19 cellular contexts compared by ENCODE assay signal in the genomic region with DNA sequence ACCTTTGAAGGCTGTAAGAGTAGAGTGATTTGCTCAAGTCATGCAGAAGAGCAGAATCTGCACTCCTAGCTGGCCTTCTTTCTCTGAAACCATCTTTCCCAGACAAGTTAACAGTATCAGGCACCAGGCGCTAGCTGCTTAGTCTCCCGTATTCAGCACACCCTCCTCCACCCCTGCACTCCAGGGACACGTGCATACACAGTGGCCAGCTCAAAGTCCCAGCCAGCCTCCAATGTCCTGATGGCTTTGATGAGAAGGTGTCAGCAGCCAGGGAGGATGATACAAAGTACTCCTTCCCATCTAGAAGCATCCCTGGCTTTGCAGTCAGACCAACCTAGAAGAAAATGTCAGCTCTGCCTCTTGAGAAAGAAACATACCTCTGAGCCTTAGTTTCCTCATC.
DNase-seq lines count a peak whose midpoint lies in the region; ATAC-seq and TF ChIP-seq lines count a peak whose summit lies in the region.
"Had no signal": no experiment of that assay in that cellular context is flagged by ENCODE, and none has a peak within 500 bp of the region (broad histone marks: within the 10 kb centered on the region; RNA-seq: fewer than 3 reads in every experiment).

No MANE protein-coding gene starts in this region.

- H3K4me3 Mint-ChIP-seq in activated CD8-positive, alpha-beta memory T cell treated with anti-CD3 and anti-CD28 coated beads, Interleukin-2, amount 10 ng/mL, durations not matched to agents 7 days and 5 days: no peak overlapping the region
- no peak overlapping the region for H3K4me3 Mint-ChIP-seq in T-helper 2 cell treated with Interferon-gamma antibody and Interleukin-4, amounts not matched to agents 5 μg/mL and 100 μg/mL, for 36 hours
- no peak overlapping the region for H3K4me3 Mint-ChIP-seq in mesothelial cell of epicardium
- H3K4me3 Mint-ChIP-seq: B cell; CD4-positive, CD25-positive, alpha-beta regulatory T cell; CD8-positive, alpha-beta T cell; GM23338; H9 had no signal

- no peaks in the 10 kb centered on the region for H3K9me3 ChIP-seq in right lobe of liver
- H3K9me3 ChIP-seq: BLaER1, Caco-2 had no signal

- ATAC-seq in activated CD8-positive, alpha-beta memory T cell treated with anti-CD3 and anti-CD28 coated beads, Interleukin-2, amount 10 ng/mL, durations not matched to agents 7 days and 5 days: no peak
- peak; percentile 73 for ATAC-seq in left lobe of liver
- ATAC-seq in right lobe of liver: peak; percentile 59 to 81 (median 66)
- no peak for ATAC-seq in HG03097 (IDR thresholded peaks at IDR 0.05; ENCODE audit: low FRiP score, unreplicated experiment)
- ATAC-seq: CD8-positive, alpha-beta T cell; GM23338; HCT116 had no signal

- peaks cover 0 to 25% (median 0%) of the 10 kb centered on the region in 4 donors for H3K4me1 ChIP-seq in right lobe of liver
- H3K4me1 ChIP-seq: Caco-2 had no signal

- H3K4me3 ChIP-seq in right lobe of liver: no peak overlapping the region
- H3K4me3 ChIP-seq: BLaER1, GM23338 had no signal

- CTCF ChIA-PET in activated CD8-positive, alpha-beta memory T cell treated with anti-CD3 and anti-CD28 coated beads, Interleukin-2, amount 10 ng/mL, durations not matched to agents 7 days and 5 days (lab: Charles Lee): no interaction called here

- no peaks in the 10 kb centered on the region for H3K9me3 Mint-ChIP-seq in activated CD8-positive, alpha-beta memory T cell treated with anti-CD3 and anti-CD28 coated beads, Interleukin-2, amount 10 ng/mL, durations not matched to agents 7 days and 5 days (ENCODE audit: low read depth)
- H3K9me3 Mint-ChIP-seq in T-helper 2 cell treated with Interferon-gamma antibody and Interleukin-4, amounts not matched to agents 5 μg/mL and 100 μg/mL, for 36 hours: no peaks in the 10 kb centered on the region
- H3K9me3 Mint-ChIP-seq in mesothelial cell of epicardium: no peaks in the 10 kb centered on the region
- H3K9me3 Mint-ChIP-seq: CD8-positive, alpha-beta T cell; GM23338; H9 had no signal

- TF ChIP-seq CTCF in right lobe of liver (IDR thresholded peaks at IDR 0.05): no peak
- no peak for TF ChIP-seq CTCF in mesothelial cell of epicardium (IDR thresholded peaks at IDR 0.05; ENCODE audit: unreplicated experiment)

- intact Hi-C loops in right lobe of liver (cut with DNase I): no loop called here

- H3K27me3 ChIP-seq in right lobe of liver: no peaks in the 10 kb centered on the region
- H3K27me3 ChIP-seq: BLaER1 had no signal

- peak; percentile 15 for DNase-seq in activated CD8-positive, alpha-beta memory T cell treated with anti-CD3 and anti-CD28 coated beads, Interleukin-2, amount 10 ng/mL, durations not matched to agents 7 days and 5 days
- DNase-seq in activated CD8-positive, alpha-beta memory T cell treated with anti-CD3 and anti-CD28 coated beads, Interleukin-2, amount 50 U/mL, for 48 hours: no peak
- DNase-seq in left lobe of liver (ENCODE audit: low spot score) (peak; percentile 87), right lobe of liver (peak in 2 of 3 donors; percentile 35 to 83), mesothelial cell of epicardium (ENCODE audit: low spot score in 2 of 2, unreplicated experiment in 2 of 2) (no peak)
- no peak for DNase-seq in T-helper 2 cell treated with Interferon-gamma antibody and Interleukin-4, amounts not matched to agents 5 μg/mL and 100 μg/mL, for 36 hours (ENCODE audit: low spot score)
- DNase-seq: Caco-2; CD4-positive, CD25-positive, alpha-beta regulatory T cell; DMS153; DND-41; H9 had no signal

- H3K36me3 ChIP-seq in right lobe of liver: no peaks in the 10 kb centered on the region
- H3K36me3 ChIP-seq: BLaER1 had no signal

- H3K36me3 Mint-ChIP-seq in activated CD8-positive, alpha-beta memory T cell treated with anti-CD3 and anti-CD28 coated beads, Interleukin-2, amount 10 ng/mL, durations not matched to agents 7 days and 5 days: no peaks in the 10 kb centered on the region
- H3K36me3 Mint-ChIP-seq in T-helper 2 cell treated with Interferon-gamma antibody and Interleukin-4, amounts not matched to agents 5 μg/mL and 100 μg/mL, for 36 hours (ENCODE audit: low read depth): no peaks in the 10 kb centered on the region
- H3K36me3 Mint-ChIP-seq in mesothelial cell of epicardium: peaks cover 9% of the 10 kb centered on the region
- H3K36me3 Mint-ChIP-seq: CD4-positive, CD25-positive, alpha-beta regulatory T cell; CD8-positive, alpha-beta T cell had no signal

- H3K27me3 Mint-ChIP-seq in activated CD8-positive, alpha-beta memory T cell treated with anti-CD3 and anti-CD28 coated beads, Interleukin-2, amount 10 ng/mL, durations not matched to agents 7 days and 5 days: peaks cover 15% of the 10 kb centered on the region
- no peaks in the 10 kb centered on the region for H3K27me3 Mint-ChIP-seq in T-helper 2 cell treated with Interferon-gamma antibody and Interleukin-4, amounts not matched to agents 5 μg/mL and 100 μg/mL, for 36 hours (ENCODE audit: low read depth)
- no peaks in the 10 kb centered on the region for H3K27me3 Mint-ChIP-seq in mesothelial cell of epicardium (ENCODE audit: low read depth)
- H3K27me3 Mint-ChIP-seq: CD4-positive, CD25-positive, alpha-beta regulatory T cell had no signal

- TF ChIP-seq POLR2A in right lobe of liver (IDR thresholded peaks at IDR 0.05): no peak

- 19% methylated on average over 3 of the region's 3 CpGs for WGBS in right lobe of liver (ENCODE audit: insufficient coverage, low coverage, low lambda C conversion rate, missing lambda C conversion rate)

- no peaks in the 10 kb centered on the region for H3K4me1 Mint-ChIP-seq in activated CD8-positive, alpha-beta memory T cell treated with anti-CD3 and anti-CD28 coated beads, Interleukin-2, amount 10 ng/mL, durations not matched to agents 7 days and 5 days
- no peaks in the 10 kb centered on the region for H3K4me1 Mint-ChIP-seq in T-helper 2 cell treated with Interferon-gamma antibody and Interleukin-4, amounts not matched to agents 5 μg/mL and 100 μg/mL, for 36 hours (ENCODE audit: low read depth)
- H3K4me1 Mint-ChIP-seq in mesothelial cell of epicardium: peaks cover 13% of the 10 kb centered on the region
- H3K4me1 Mint-ChIP-seq: B cell; CD4-positive, CD25-positive, alpha-beta regulatory T cell; GM23338 had no signal

- H3K27ac ChIP-seq in right lobe of liver: no peak overlapping the region
- H3K27ac ChIP-seq: 22Rv1, BLaER1, C4-2B had no signal

- no peak overlapping the region for H3K27ac Mint-ChIP-seq in activated CD8-positive, alpha-beta memory T cell treated with anti-CD3 and anti-CD28 coated beads, Interleukin-2, amount 10 ng/mL, durations not matched to agents 7 days and 5 days
- H3K27ac Mint-ChIP-seq in T-helper 2 cell treated with Interferon-gamma antibody and Interleukin-4, amounts not matched to agents 5 μg/mL and 100 μg/mL, for 36 hours: no peak overlapping the region
- no peak overlapping the region for H3K27ac Mint-ChIP-seq in mesothelial cell of epicardium
- H3K27ac Mint-ChIP-seq: B cell; CD4-positive, CD25-positive, alpha-beta regulatory T cell; CD8-positive, alpha-beta T cell; GM23338; H9 had no signal

Comparison
In these comparisons a context has a peak if more than half of its experiments do, and no peak if none do; other contexts are left out.
1. DNase-seq: peak in activated CD8-positive, alpha-beta memory T cell treated with anti-CD3 and anti-CD28 coated beads, Interleukin-2, amount 10 ng/mL, durations not matched to agents 7 days and 5 days (single experiment), left lobe of liver (single experiment) and right lobe of liver (2 of 3); none in activated CD8-positive, alpha-beta memory T cell treated with anti-CD3 and anti-CD28 coated beads, Interleukin-2, amount 50 U/mL, for 48 hours (single experiment), T-helper 2 cell treated with Interferon-gamma antibody and Interleukin-4, amounts not matched to agents 5 μg/mL and 100 μg/mL, for 36 hours (single experiment) and mesothelial cell of epicardium (0 of 2).
2. ATAC-seq: peak in left lobe of liver (single experiment) and right lobe of liver (4 of 4); none in activated CD8-positive, alpha-beta memory T cell treated with anti-CD3 and anti-CD28 coated beads, Interleukin-2, amount 10 ng/mL, durations not matched to agents 7 days and 5 days (single experiment) and HG03097 (single experiment).